ENCODE assay signal across 1 cellular context in genomic region chr15:70487380-70487725, GRCh38.
TF ChIP-seq lines count a peak whose summit lies in the region.

No MANE protein-coding gene starts in this region.

TF ChIP-seq in IMR-90, 13 proteins besides CTCF, POLR2A, EP300 and RAD21 (continued from another document):
- no peak for TF ChIP-seq ELK1 (IDR thresholded peaks at IDR 0.05; ENCODE audit: borderline replicate concordance, low read depth, low read length)
